7 cellular contexts compared by ENCODE assay signal in the genomic region with DNA sequence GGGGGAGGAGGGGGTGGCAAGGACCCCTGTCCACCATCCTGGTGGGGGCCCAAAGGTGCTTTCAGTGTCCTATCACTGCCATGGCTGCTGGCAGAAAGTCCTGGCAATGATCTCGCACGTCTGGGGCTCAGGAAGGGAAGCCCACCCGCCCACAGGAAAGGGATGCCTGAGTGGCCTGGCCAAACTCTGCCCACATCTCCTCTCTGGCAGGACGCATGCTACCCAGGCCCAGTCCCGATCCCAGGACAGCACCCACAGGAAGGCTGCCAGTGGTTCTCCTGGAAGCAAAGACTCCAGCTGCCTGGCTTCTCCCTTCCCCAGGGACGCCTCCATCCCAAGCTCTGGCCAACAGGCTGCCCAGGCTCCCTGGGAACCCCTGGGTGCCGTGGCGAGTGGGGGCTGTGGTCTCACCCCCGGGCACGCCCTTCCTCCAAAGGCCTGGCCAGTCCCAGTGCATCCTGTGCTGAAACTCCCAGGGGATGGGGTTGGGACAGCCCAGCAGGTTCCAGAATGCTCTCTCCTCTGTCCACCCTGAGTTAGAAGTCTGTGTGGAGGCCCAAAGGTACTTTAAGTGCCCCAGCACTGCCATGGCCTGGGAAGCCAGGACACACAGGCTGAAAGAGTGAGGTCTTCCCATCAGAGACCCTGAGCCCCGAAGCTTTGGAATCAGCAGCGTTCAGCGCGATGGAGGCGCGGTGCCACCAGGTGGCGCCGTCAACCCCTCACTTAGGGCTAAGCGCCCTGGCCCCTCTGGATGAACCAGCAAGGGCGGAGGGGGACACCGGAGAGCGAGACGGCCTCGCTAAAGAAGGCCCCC. TPM values are rescaled to one million over a fixed set of nuclear protein-coding genes. Genes with fewer than 3 reads are reported as not detected.
A peak's percentile ranks its signal among the peaks of the same experiment; 100 is the strongest.
DNase-seq lines count a peak whose midpoint lies in the region; ATAC-seq and TF ChIP-seq lines count a peak whose summit lies in the region.

No MANE protein-coding gene starts in this region.

- no peaks in the 10 kb centered on the region for H4K20me1 ChIP-seq in IMR-90 (ENCODE audit: insufficient read depth, low read length)

- no TSS peak for BruUV-seq in IMR-90 (replicated peaks; lab: Mats Ljungman, UMichigan)

- H3K4me1 ChIP-seq in IMR-90 (ENCODE audit: control insufficient read depth, insufficient read depth, low read length) = peaks cover 2% of the 10 kb centered on the region; the same call in 1 of the 2 replicates
- H3K4me1 ChIP-seq in RWPE2 (ENCODE audit: insufficient read depth, poor library complexity, severe bottlenecking) = peaks cover 16% of the 10 kb centered on the region
- peaks cover 13% of the 10 kb centered on the region for H3K4me1 ChIP-seq in foreskin keratinocyte
- H3K4me1 ChIP-seq in trophoblast cell (ENCODE audit: control insufficient read depth in 1 of 2, insufficient read depth in 2 of 2, low read length in 2 of 2) = peaks cover 7 to 15% of the 10 kb centered on the region in 2 experiments
- peaks cover 4 to 17% (median 12%) of the 10 kb centered on the region in 4 donors for H3K4me1 ChIP-seq in transverse colon

- no peak overlapping the region for H3K27ac ChIP-seq in IMR-90 (ENCODE audit: insufficient read depth, low read length)
- no peak overlapping the region for H3K27ac ChIP-seq in RWPE2 (ENCODE audit: poor library complexity, severe bottlenecking)
- no peak overlapping the region for H3K27ac ChIP-seq in foreskin keratinocyte
- H3K27ac ChIP-seq in trophoblast cell (ENCODE audit: low read depth, low read length) = no peak overlapping the region
- H3K27ac ChIP-seq in transverse colon = no peak overlapping the region

- H2AFZ ChIP-seq in IMR-90 (replicated peaks; ENCODE audit: low read length, poor library complexity) = peak overlapping the region; percentile 85
- peak overlapping the region; percentile 56 for H2AFZ ChIP-seq in trophoblast cell (ENCODE audit: insufficient read depth, low read length, poor library complexity)

- in situ Hi-C loops in IMR-90 (cut with MboI; ENCODE audit: low sequenced_read_pairs) = loop anchor here (25.0 kb wide), 1 partner anchor 849 kb away; no protein-coding TSS in a partner anchor
- in situ Hi-C loops in transverse colon (cut with MboI; ENCODE audit: low pct_ligation_motif_present in 1 of 4, low pct_unique_long_range_greater_than_20kb in 1 of 4, low sequenced_read_pairs in 3 of 4) = loop anchor here in 2 of 4 donors (10.0 to 25.0 kb wide), 2 partner anchors 241 to 249 kb away; no protein-coding TSS in a partner anchor

- TF ChIP-seq POLR2A in IMR-90 (IDR thresholded peaks at IDR 0.05; ENCODE audit: low read depth, low read length) = 0 out of 2 replicates have a peak, but pooled peaks have one; percentile 27
- no peak for TF ChIP-seq POLR2A in transverse colon (IDR thresholded peaks at IDR 0.05)

- H2BK20ac ChIP-seq in IMR-90 (ENCODE audit: low read depth, low read length) = peak overlapping the region; percentile 72; the same call in 1 of the 2 replicates

- no peak overlapping the region; the same call in 1 of the 2 replicates for H4K5ac ChIP-seq in IMR-90 (ENCODE audit: low read depth, low read length)

- H2AK5ac ChIP-seq in IMR-90 (ENCODE audit: low read depth, low read length) = peak overlapping the region; percentile 68; the same call in 1 of the 2 replicates
- peak overlapping the region; percentile 88 for H2AK5ac ChIP-seq in trophoblast cell (ENCODE audit: low read length)

- dilution Hi-C loops in IMR-90 (cut with HindIII; ENCODE audit: low sequenced_read_pairs, unreplicated experiment) = no loop called here

- 25% methylated on average over 12 of the region's 24 CpGs; no CpG with 5 or more reads in 1 of the 2 experiments for WGBS in IMR-90 (ENCODE audit: extremely low coverage in 2 of 2, insufficient read length in 1 of 2), 2 experiments
- no CpG with 5 or more reads among the region's 24 CpGs for WGBS in trophoblast cell (ENCODE audit: extremely low coverage, insufficient coverage, insufficient read length)
- WGBS in transverse colon (ENCODE audit: low coverage in 1 of 2), 2 donors = 27% methylated on average over 18 of the region's 24 CpGs; no CpG with 5 or more reads in 1 of the 2 donors

- CTCF ChIA-PET in IMR-90 (lab: Yijun Ruan, JAX) = interaction anchor here (0.5 to 1.5 kb wide), 12 partner anchors 12 to 247 kb away, joined by 3 to 9 read pairs (median 4); a partner anchor contains a TSS

- H3K79me1 ChIP-seq in IMR-90 (ENCODE audit: low read depth in 1 of 2, low read length in 2 of 2) = no peaks in the 10 kb centered on the region
- H3K79me1 ChIP-seq in trophoblast cell (ENCODE audit: low read length) = peaks cover 10% of the 10 kb centered on the region

- peak overlapping the region; percentile 80 for H2AK9ac ChIP-seq in IMR-90 (replicated peaks; ENCODE audit: low read depth, low read length, poor library complexity)

- H3K4me2 ChIP-seq in IMR-90 (ENCODE audit: low read depth, low read length) = peak overlapping the region; percentile 59; the same call in 1 of the 2 replicates
- peak overlapping the region; percentile 9 for H3K4me2 ChIP-seq in trophoblast cell (ENCODE audit: low read length)

- H3K79me2 ChIP-seq in trophoblast cell (ENCODE audit: control insufficient read depth, insufficient read depth, low read length, poor library complexity) = no peaks in the 10 kb centered on the region

- DNase-seq in IMR-90 (peak; percentile 51), RWPE2 (ENCODE audit: low spot score) (peak; percentile 70), foreskin keratinocyte (no peak), trophoblast cell (peak; percentile 74 to 83), transverse colon (peak; percentile 74)
- DNase-seq in activated effector memory CD4-positive, alpha-beta T cell treated with anti-CD3 and anti-CD28 coated beads, Interleukin-2, amount 50 U/mL, for 16 hours = peak; percentile 89

- H3K4ac ChIP-seq in IMR-90 (ENCODE audit: low read depth, low read length) (peak overlapping the region; percentile 61), trophoblast cell (ENCODE audit: low read depth, low read length) (no peak overlapping the region)

- H3K18ac ChIP-seq in IMR-90 (ENCODE audit: low read depth, low read length) = no peak overlapping the region
- H3K18ac ChIP-seq in trophoblast cell (ENCODE audit: low read length) = peak overlapping the region; percentile 50

- intact Hi-C loops in IMR-90 (cut with micrococcal nuclease) = loop anchor here (1.0 to 5.0 kb wide), 2 partner anchors 139 to 235 kb away; a partner anchor contains a TSS
- intact Hi-C loops in transverse colon (cut with DNase I; ENCODE audit: low total_unique reads) = loop anchor here (1.0 to 2.0 kb wide), 2 partner anchors 235 to 284 kb away; no protein-coding TSS in a partner anchor

- peak overlapping the region; percentile 32 for H4K12ac ChIP-seq in trophoblast cell (ENCODE audit: low read depth, low read length)

- H2BK120ac ChIP-seq in IMR-90 (ENCODE audit: low read depth, low read length) (peak overlapping the region; percentile 55; the same call in 1 of the 2 replicates), trophoblast cell (ENCODE audit: insufficient read depth, low read length, poor library complexity) (peak overlapping the region; percentile 67)

- peak; percentile 99 for ATAC-seq in IMR-90 (ENCODE audit: low read depth)
- peak; percentile 73 for ATAC-seq in RWPE2 (ENCODE audit: low read depth)
- ATAC-seq in foreskin keratinocyte = peak; percentile 59

- POLR2A ChIA-PET in IMR-90 (lab: Charles Lee; ENCODE audit: unreplicated experiment) = no interaction called here

- TF ChIP-seq EP300 in transverse colon (IDR thresholded peaks at IDR 0.05; ENCODE audit: low read depth) = no peak

- H3K27me3 ChIP-seq in IMR-90 (ENCODE audit: control insufficient read depth, insufficient read depth, low read length) (peaks cover 3% of the 10 kb centered on the region), RWPE2 (ENCODE audit: insufficient read depth, poor library complexity, severe bottlenecking) (no peaks in the 10 kb centered on the region), foreskin keratinocyte (no peaks in the 10 kb centered on the region), trophoblast cell (ENCODE audit: insufficient read depth, low read length) (no peaks in the 10 kb centered on the region), transverse colon (no peaks in the 10 kb centered on the region)

- TF ChIP-seq CTCF in GM12874 (IDR thresholded peaks at IDR 0.05; ENCODE audit: insufficient read depth, low read depth, low read length) = peak; percentile 95
- TF ChIP-seq CTCF in IMR-90 (conservative IDR thresholded peaks at IDR 0.05; ENCODE audit: low read depth, low read length) = peak; percentile 88
- peak; percentile 95 for TF ChIP-seq CTCF in RWPE2 (IDR thresholded peaks at IDR 0.05; ENCODE audit: poor library complexity, severe bottlenecking)
- peak; percentile 91 for TF ChIP-seq CTCF in foreskin keratinocyte (conservative IDR thresholded peaks at IDR 0.05)
- TF ChIP-seq CTCF in transverse colon (IDR thresholded peaks at IDR 0.05) = peak; percentile 86 to 94 (median 90)

- H2BK5ac ChIP-seq in IMR-90 (ENCODE audit: low read depth, low read length, poor library complexity, severe bottlenecking) = no peak overlapping the region
- H2BK5ac ChIP-seq in trophoblast cell (ENCODE audit: low read depth, low read length, poor library complexity) = peak overlapping the region; percentile 41

- H2BK12ac ChIP-seq in trophoblast cell (ENCODE audit: low read length) = peak overlapping the region; percentile 90

- no peaks in the 10 kb centered on the region for H3K36me3 ChIP-seq in IMR-90 (ENCODE audit: control insufficient read depth, insufficient read depth, low read length)
- H3K36me3 ChIP-seq in RWPE2 (ENCODE audit: low read depth) = no peaks in the 10 kb centered on the region
- H3K36me3 ChIP-seq in trophoblast cell (ENCODE audit: control insufficient read depth in 1 of 2, insufficient read depth in 2 of 2, low read length in 2 of 2) = no peaks in the 10 kb centered on the region
- no peaks in the 10 kb centered on the region for H3K36me3 ChIP-seq in transverse colon

- H3K4me3 ChIP-seq in IMR-90 (ENCODE audit: insufficient read depth, low read depth, low read length) (no peak overlapping the region), RWPE2 (ENCODE audit: severe bottlenecking) (no peak overlapping the region), trophoblast cell (ENCODE audit: low read depth, low read length) (no peak overlapping the region), transverse colon (no peak overlapping the region)

- peak overlapping the region; percentile 18; the same call in 1 of the 3 replicates for H2BK15ac ChIP-seq in IMR-90 (ENCODE audit: low read depth, low read length)

- no peak overlapping the region for H3K23ac ChIP-seq in IMR-90 (ENCODE audit: low read depth, low read length)
- no peak overlapping the region for H3K23ac ChIP-seq in trophoblast cell (ENCODE audit: low read length)

- TF ChIP-seq RAD21 in IMR-90 (IDR thresholded peaks at IDR 0.05; ENCODE audit: low read length) = peak; percentile 86

- H3K9me3 ChIP-seq in IMR-90 (ENCODE audit: control insufficient read depth, insufficient read depth, low read length) = no peaks in the 10 kb centered on the region
- H3K9me3 ChIP-seq in RWPE2 (ENCODE audit: severe bottlenecking) = no peaks in the 10 kb centered on the region
- H3K9me3 ChIP-seq in trophoblast cell (ENCODE audit: insufficient read depth, low read depth, low read length) = peaks cover 4% of the 10 kb centered on the region
- H3K9me3 ChIP-seq in transverse colon = no peaks in the 10 kb centered on the region

- H3K9ac ChIP-seq in IMR-90 (ENCODE audit: low read depth, low read length) (no peak overlapping the region), trophoblast cell (ENCODE audit: low read length) (no peak overlapping the region)

- H4K8ac ChIP-seq in IMR-90 (ENCODE audit: low read depth in 2 of 2, low read length in 2 of 2) (peak overlapping the region in 1 of 2 experiments; percentile 53; a peak in 1 of 4 replicates), trophoblast cell (ENCODE audit: low read depth, low read length) (peak overlapping the region; percentile 72)

- H4K91ac ChIP-seq in IMR-90 (ENCODE audit: insufficient read depth, low read depth, low read length) (no peak overlapping the region; the same call in 1 of the 2 replicates), trophoblast cell (ENCODE audit: low read depth, low read length) (peak overlapping the region; percentile 76)

- H3K14ac ChIP-seq in IMR-90 (replicated peaks; ENCODE audit: low read depth, low read length) = 0 out of 2 replicates have a peak overlapping the region, but pooled peaks have one; percentile 43
- H3K14ac ChIP-seq in trophoblast cell (ENCODE audit: low read length) = peak overlapping the region; percentile 51

- no peak overlapping the region; the same call in 1 of the 2 replicates for H3K56ac ChIP-seq in IMR-90 (ENCODE audit: extremely low read depth, insufficient read depth, low read length)

- H3K9me1 ChIP-seq in IMR-90 (ENCODE audit: insufficient read depth, low read length) = no peaks in the 10 kb centered on the region

RNA-seq across cellular contexts. Expression of a gene that starts 29.8 kb away (rescaled TPM):
- 19.9 and 26.9 TPM in 2 replicates for total RNA-seq in IMR-90 (2012; rRNA removed)
- polyA plus RNA-seq in IMR-90 (2012; rRNA removed) = 7.2 and 8.4 TPM in 2 replicates
- 1.4 and 2.6 TPM in 2 replicates for polyA plus RNA-seq in IMR-90 (2012; cell fraction: cytosol; rRNA removed)
- 0.98 and 9.0 TPM in 2 replicates for polyA plus RNA-seq in IMR-90 (2012; cell fraction: nucleus; rRNA removed; ENCODE audit: low replicate concordance)
- 25.4 and 37.4 TPM in 2 replicates for total RNA-seq in foreskin keratinocyte
- polyA plus RNA-seq in foreskin keratinocyte = 9.7 and 10.9 TPM in 2 replicates
- 20.9 and 23.2 TPM in 2 replicates for polyA plus RNA-seq in trophoblast cell (2013)
- 10 to 100 TPM in 1 of 4 donors, 1 to 10 TPM in 1, under 1 TPM in 1, not detected in 1; 0.80 to 18.9 (median 4.4) TPM for total RNA-seq in transverse colon

Comparison
In these comparisons a context has a peak if more than half of its experiments do, and no peak if none do; other contexts are left out.
1. DNase-seq: peak in IMR-90 (single experiment), RWPE2 (single experiment), activated effector memory CD4-positive, alpha-beta T cell treated with anti-CD3 and anti-CD28 coated beads, Interleukin-2, amount 50 U/mL, for 16 hours (single experiment), trophoblast cell (2 of 2) and transverse colon (single experiment); none in foreskin keratinocyte (0 of 2).
2. Peak in every context shown above with its lines, with median percentiles within 50 percentile points of each other: CTCF ChIP-seq and ATAC-seq.